ENCODE assay signal across 9 cellular contexts in genomic region chr1:221478050-221478949, GRCh38.
DNase-seq lines count a peak whose midpoint lies in the region; ATAC-seq and TF ChIP-seq lines count a peak whose summit lies in the region.
"Had no signal": no experiment of that assay in that cellular context is flagged by ENCODE, and none has a peak within 500 bp of the region (broad histone marks: within the 10 kb centered on the region; RNA-seq: fewer than 3 reads in every experiment).

No MANE protein-coding gene starts in this region.

- no peaks in the 10 kb centered on the region for H3K36me3 ChIP-seq in vagina

- H3K36me3 Mint-ChIP-seq in activated T-helper 2 cell treated with anti-CD3 and anti-CD28 coated beads, Interferon-gamma antibody, Interleukin-2, Interleukin-4, amounts not matched to agents 10 μg/mL and 5 μg/mL and 100 μg/mL, durations not matched to agents 14 hours and 24 hours and 36 hours (ENCODE audit: low read depth), result no peaks in the 10 kb centered on the region

- peak; percentile 97 for ATAC-seq in GM19463 (IDR thresholded peaks at IDR 0.05; ENCODE audit: unreplicated experiment)
- peak; percentile 92 for ATAC-seq in HG03571 (IDR thresholded peaks at IDR 0.05; ENCODE audit: unreplicated experiment)

- H3K9me3 Mint-ChIP-seq in activated T-helper 2 cell treated with anti-CD3 and anti-CD28 coated beads, Interferon-gamma antibody, Interleukin-2, Interleukin-4, amounts not matched to agents 10 μg/mL and 5 μg/mL and 100 μg/mL, durations not matched to agents 14 hours and 24 hours and 36 hours, result no peaks in the 10 kb centered on the region
- H3K9me3 Mint-ChIP-seq: dendritic cell treated with granulocyte-macrophage colony-stimulating factor and Interleukin-4, amounts not matched to agents 40 ng/mL and 50 ng/mL, for 4 days had no signal

- TF ChIP-seq POLR2A in vagina (IDR thresholded peaks at IDR 0.05), result no peak

- TF ChIP-seq CTCF in vagina (IDR thresholded peaks at IDR 0.05), result peak; percentile 8 to 42 (median 23)

- H3K27ac Mint-ChIP-seq in activated T-helper 2 cell treated with anti-CD3 and anti-CD28 coated beads, Interferon-gamma antibody, Interleukin-2, Interleukin-4, amounts not matched to agents 10 μg/mL and 5 μg/mL and 100 μg/mL, durations not matched to agents 14 hours and 24 hours and 36 hours, result no peak overlapping the region
- H3K27ac Mint-ChIP-seq: dendritic cell treated with granulocyte-macrophage colony-stimulating factor and Interleukin-4, amounts not matched to agents 40 ng/mL and 50 ng/mL, for 4 days had no signal

- H3K4me3 ChIP-seq in vagina, result no peak overlapping the region

- H3K4me1 Mint-ChIP-seq in activated T-helper 2 cell treated with anti-CD3 and anti-CD28 coated beads, Interferon-gamma antibody, Interleukin-2, Interleukin-4, amounts not matched to agents 10 μg/mL and 5 μg/mL and 100 μg/mL, durations not matched to agents 14 hours and 24 hours and 36 hours (ENCODE audit: low read depth), result peaks cover 2% of the 10 kb centered on the region

- H3K27me3 ChIP-seq in vagina, result no peaks in the 10 kb centered on the region

- no peaks in the 10 kb centered on the region for H3K9me3 ChIP-seq in vagina

- no peaks in the 10 kb centered on the region for H3K4me1 ChIP-seq in vagina

- intact Hi-C loops in activated T-helper 2 cell treated with anti-CD3 and anti-CD28 coated beads, Interferon-gamma antibody, Interleukin-2, Interleukin-4, amounts not matched to agents 10 μg/mL and 5 μg/mL and 100 μg/mL, durations not matched to agents 14 hours and 24 hours and 36 hours (cut with micrococcal nuclease), result loop anchor here (1.0 kb wide), 1 partner anchor 531 kb away; no protein-coding TSS in a partner anchor
- intact Hi-C loops in posterior vena cava (cut with DNase I), result loop anchor here in 1 of 2 donors (10.0 kb wide), 1 partner anchor 977 kb away; no protein-coding TSS in a partner anchor
- intact Hi-C loops in vagina (cut with DNase I), result no loop called here

- DNase-seq in D341Med (ENCODE audit: low spot score), result peak; percentile 72
- DNase-seq in RPMI7951 (ENCODE audit: low read depth), result peak; percentile 85
- DNase-seq in activated T-helper 2 cell treated with anti-CD3 and anti-CD28 coated beads, Interferon-gamma antibody, Interleukin-2, Interleukin-4, amounts not matched to agents 10 μg/mL and 5 μg/mL and 100 μg/mL, durations not matched to agents 14 hours and 24 hours and 36 hours (ENCODE audit: low spot score), result peak; percentile 11
- DNase-seq in globus pallidus (ENCODE audit: low spot score), result peak; percentile 54
- peak; percentile 82 for DNase-seq in posterior vena cava (ENCODE audit: low spot score)
- no peak for DNase-seq in vagina (ENCODE audit: extremely low spot score in 2 of 2)

- H3K27me3 Mint-ChIP-seq in activated T-helper 2 cell treated with anti-CD3 and anti-CD28 coated beads, Interferon-gamma antibody, Interleukin-2, Interleukin-4, amounts not matched to agents 10 μg/mL and 5 μg/mL and 100 μg/mL, durations not matched to agents 14 hours and 24 hours and 36 hours (ENCODE audit: low read depth), result peaks cover 18% of the 10 kb centered on the region

- H3K4me3 Mint-ChIP-seq in activated T-helper 2 cell treated with anti-CD3 and anti-CD28 coated beads, Interferon-gamma antibody, Interleukin-2, Interleukin-4, amounts not matched to agents 10 μg/mL and 5 μg/mL and 100 μg/mL, durations not matched to agents 14 hours and 24 hours and 36 hours (ENCODE audit: low read depth), result no peak overlapping the region
- H3K4me3 Mint-ChIP-seq: dendritic cell treated with granulocyte-macrophage colony-stimulating factor and Interleukin-4, amounts not matched to agents 40 ng/mL and 50 ng/mL, for 4 days had no signal

- no peak overlapping the region for H3K27ac ChIP-seq in vagina

Comparison
In these comparisons a context has a peak if more than half of its experiments do, and no peak if none do; other contexts are left out.
1. DNase-seq: peak in D341Med (single experiment), RPMI7951 (single experiment), activated T-helper 2 cell treated with anti-CD3 and anti-CD28 coated beads, Interferon-gamma antibody, Interleukin-2, Interleukin-4, amounts not matched to agents 10 μg/mL and 5 μg/mL and 100 μg/mL, durations not matched to agents 14 hours and 24 hours and 36 hours (single experiment), globus pallidus (single experiment) and posterior vena cava (single experiment); none in vagina (0 of 2).